ENCODE assay signal across 24 cellular contexts in genomic region chr6:88916615-88917198, GRCh38. TPM values are rescaled to one million over a fixed set of nuclear protein-coding genes. Genes with fewer than 3 reads are reported as not detected.
DNase-seq lines count a peak whose midpoint lies in the region; ATAC-seq and TF ChIP-seq lines count a peak whose summit lies in the region.
"Had no signal": no experiment of that assay in that cellular context is flagged by ENCODE, and none has a peak within 500 bp of the region (broad histone marks: within the 10 kb centered on the region; RNA-seq: fewer than 3 reads in every experiment).

No MANE protein-coding gene starts in this region.

- peaks cover 7% of the 10 kb centered on the region for H3K4me1 ChIP-seq in CD4-positive, CD25-positive, alpha-beta regulatory T cell (ENCODE audit: control insufficient read depth, insufficient read depth, low read length, poor library complexity, severe bottlenecking)
- no peaks in the 10 kb centered on the region; the same call in 1 of the 2 replicates for H3K4me1 ChIP-seq in H9 (ENCODE audit: insufficient read depth, low read length)

- H3K4me1 Mint-ChIP-seq in CD4-positive, CD25-positive, alpha-beta regulatory T cell: peaks cover 38 to 75% (median 62%) of the 10 kb centered on the region in 4 donors
- H3K4me1 Mint-ChIP-seq in T-cell (peaks cover 47 to 52% (median 47%) of the 10 kb centered on the region in 3 donors), H9 (peaks cover 26 to 29% of the 10 kb centered on the region in 2 experiments)

- H3K56ac ChIP-seq in H9 (ENCODE audit: insufficient read length, low read depth, low read length): no peak overlapping the region

- H3K4ac ChIP-seq in H9 (ENCODE audit: low read depth, low read length): no peak overlapping the region

- H3K4me3 Mint-ChIP-seq in CD4-positive, CD25-positive, alpha-beta regulatory T cell: no peak overlapping the region
- H3K4me3 Mint-ChIP-seq in T-cell: no peak overlapping the region
- no peak overlapping the region for H3K4me3 Mint-ChIP-seq in H9
- H3K4me3 Mint-ChIP-seq: activated CD8-positive, alpha-beta memory T cell treated with anti-CD3 and anti-CD28 coated beads, Interleukin-2, amount 10 ng/mL, durations not matched to agents 7 days and 5 days; T-helper 2 cell treated with Interferon-gamma antibody and Interleukin-4, amounts not matched to agents 5 μg/mL and 100 μg/mL, for 36 hours had no signal

- peak overlapping the region in 2 of 3 donors; percentile 23 to 42 for H3K27ac Mint-ChIP-seq in CD4-positive, CD25-positive, alpha-beta regulatory T cell
- H3K27ac Mint-ChIP-seq in T-cell (peak overlapping the region; percentile 0 to 48), H9 (no peak overlapping the region)
- H3K27ac Mint-ChIP-seq: activated CD8-positive, alpha-beta memory T cell treated with anti-CD3 and anti-CD28 coated beads, Interleukin-2, amount 10 ng/mL, durations not matched to agents 7 days and 5 days; T-helper 2 cell treated with Interferon-gamma antibody and Interleukin-4, amounts not matched to agents 5 μg/mL and 100 μg/mL, for 36 hours had no signal

- no peaks in the 10 kb centered on the region for H3K36me3 ChIP-seq in CD4-positive, CD25-positive, alpha-beta regulatory T cell (ENCODE audit: control insufficient read depth, insufficient read depth, low read length)
- H3K36me3 ChIP-seq: brain microvascular endothelial cell had no signal

- no peak overlapping the region for H2BK120ac ChIP-seq in H9 (ENCODE audit: low read depth, low read length, poor library complexity, severe bottlenecking)

- no peaks in the 10 kb centered on the region for H3K23me2 ChIP-seq in H9 (ENCODE audit: insufficient read length, low read depth, low read length, poor library complexity, severe bottlenecking)

- H3K14ac ChIP-seq in H9 (ENCODE audit: insufficient read depth, low read length): no peak overlapping the region

- H4K5ac ChIP-seq in H9 (ENCODE audit: insufficient read length, low read depth, low read length): no peak overlapping the region

- no peak overlapping the region for H2BK15ac ChIP-seq in H9 (ENCODE audit: low read depth, low read length)

- TF ChIP-seq CTCF in H9 (conservative IDR thresholded peaks at IDR 0.05): no peak

- no peak overlapping the region for H3K9ac ChIP-seq in H9 (ENCODE audit: extremely low read depth, insufficient read length, low read length)
- H3K9ac ChIP-seq: SK-N-SH had no signal

- H4K20me1 ChIP-seq in H9 (ENCODE audit: control insufficient read depth, insufficient read depth, insufficient read length): no peaks in the 10 kb centered on the region

- peaks cover 0 to 8% (median 0%) of the 10 kb centered on the region in 7 donors for H3K9me3 Mint-ChIP-seq in CD4-positive, CD25-positive, alpha-beta regulatory T cell
- H3K9me3 Mint-ChIP-seq in T-cell: peaks cover 0 to 8% (median 0%) of the 10 kb centered on the region in 3 donors
- H3K9me3 Mint-ChIP-seq in H9: no peaks in the 10 kb centered on the region

- no peak overlapping the region for H2AFZ ChIP-seq in H9 (ENCODE audit: low read length)

- H4K8ac ChIP-seq in H9 (replicated peaks; ENCODE audit: insufficient read length, low read depth, low read length): no peak overlapping the region

- peak overlapping the region; percentile 29 for H3K27ac ChIP-seq in CD4-positive, CD25-positive, alpha-beta regulatory T cell (ENCODE audit: insufficient read depth, low read length, poor library complexity, severe bottlenecking)
- H3K27ac ChIP-seq in H9 (ENCODE audit: insufficient read length, low read depth, low read length): no peak overlapping the region
- H3K27ac ChIP-seq: brain microvascular endothelial cell had no signal

- no peaks in the 10 kb centered on the region for H3K27me3 Mint-ChIP-seq in CD4-positive, CD25-positive, alpha-beta regulatory T cell
- H3K27me3 Mint-ChIP-seq in T-cell (no peaks in the 10 kb centered on the region), H9 (ENCODE audit: low read depth) (no peaks in the 10 kb centered on the region)
- H3K27me3 Mint-ChIP-seq: activated CD8-positive, alpha-beta memory T cell treated with anti-CD3 and anti-CD28 coated beads, Interleukin-2, amount 10 ng/mL, durations not matched to agents 7 days and 5 days had no signal

- H2AK5ac ChIP-seq in H9 (ENCODE audit: insufficient read length, low read length): no peak overlapping the region

- no peak overlapping the region for H3T11ph ChIP-seq in H9 (ENCODE audit: low read length)

- peak; percentile 48 to 69 for ATAC-seq in CD4-positive, CD25-positive, alpha-beta regulatory T cell (ENCODE audit: low read depth in 2 of 2)
- ATAC-seq in GM18502 (IDR thresholded peaks at IDR 0.05; ENCODE audit: poor library complexity, unreplicated experiment): peak; percentile 46
- ATAC-seq in T-cell (replicated peaks in 1 of 4): no peak
- peak; percentile 96 for ATAC-seq in esophagus mucosa
- ATAC-seq in HG03045 (IDR thresholded peaks at IDR 0.05; ENCODE audit: unreplicated experiment): no peak
- no peak for ATAC-seq in GM18861 (IDR thresholded peaks at IDR 0.05; ENCODE audit: unreplicated experiment)
- ATAC-seq: activated CD8-positive, alpha-beta memory T cell treated with anti-CD3 and anti-CD28 coated beads, Interleukin-2, amount 10 ng/mL, durations not matched to agents 7 days and 5 days had no signal

- DNase-seq in CD4-positive, CD25-positive, alpha-beta regulatory T cell: peak in 1 of 3 donors; percentile 75
- DNase-seq in T-cell (no peak), H9 (no peak)
- DNase-seq in stimulated activated CD4-positive, alpha-beta T cell treated with anti-CD3 and anti-CD28 coated beads, Interleukin-4, amount 100 ng/mL, for 24 hours: no peak
- DNase-seq: activated CD4-positive, CD25-positive, alpha-beta regulatory T cell; activated CD8-positive, alpha-beta memory T cell treated with anti-CD3 and anti-CD28 coated beads, Interleukin-2, amount 10 ng/mL, durations not matched to agents 7 days and 5 days; brain microvascular endothelial cell; DMS53; effector memory CD4-positive, alpha-beta T cell; GF-D8; kidney glomerular epithelial cell; NCI-H1417; NCI-H2107; NCI-H510A; nucleus accumbens; SK-N-SH; small intestine; stimulated activated CD4-positive, alpha-beta T cell treated with anti-CD3 and anti-CD28 coated beads, Interleukin-2, amount 100 ng/mL, for 24 hours; stimulated activated naive CD4-positive, alpha-beta T cell had no signal

- WGBS in H9 (ENCODE audit: extremely low coverage, insufficient read length, low lambda C conversion rate): no CpG with 5 or more reads among the region's 1 CpG

- CTCF ChIA-PET in T-cell (lab: Charles Lee): interaction anchor here in 1 of 2 donors (0.5 kb wide), 1 partner anchor 13 kb away, joined by 4 read pairs; no protein-coding TSS in a partner anchor

- H2BK12ac ChIP-seq in H9 (ENCODE audit: insufficient read length, low read depth, low read length): no peak overlapping the region

- POLR2A ChIA-PET in T-cell (lab: Charles Lee): no interaction called here

- no peak overlapping the region for H2BK20ac ChIP-seq in H9 (ENCODE audit: low read depth, low read length, poor library complexity, severe bottlenecking)

- H3K4me2 ChIP-seq in H9 (ENCODE audit: insufficient read depth, insufficient read length, low read length): no peak overlapping the region
- H3K4me2 ChIP-seq: SK-N-SH had no signal

- peaks cover 3% of the 10 kb centered on the region for H3K79me1 ChIP-seq in H9 (ENCODE audit: insufficient read depth, low read depth, low read length, poor library complexity, severe bottlenecking)

- H2BK5ac ChIP-seq in H9 (ENCODE audit: insufficient read length, low read length): no peak overlapping the region

- H3K23ac ChIP-seq in H9 (ENCODE audit: insufficient read length, low read depth, low read length): no peak overlapping the region

- H3K36me3 Mint-ChIP-seq in CD4-positive, CD25-positive, alpha-beta regulatory T cell: peaks cover 21% of the 10 kb centered on the region
- H3K36me3 Mint-ChIP-seq in T-cell: peaks cover 41% of the 10 kb centered on the region
- H3K36me3 Mint-ChIP-seq in H9 (ENCODE audit: insufficient read depth in 1 of 3, low read depth in 3 of 3): peaks cover 0 to 3% (median 0%) of the 10 kb centered on the region in 3 experiments; a peak in 3 of 7 replicates

- peak overlapping the region; percentile 21 for H3K4me3 ChIP-seq in CD4-positive, CD25-positive, alpha-beta regulatory T cell (ENCODE audit: low read depth, low read length)

- H3K9me3 ChIP-seq in CD4-positive, CD25-positive, alpha-beta regulatory T cell (ENCODE audit: control insufficient read depth in 2 of 2, low read length in 2 of 2): peaks cover 0 to 4% of the 10 kb centered on the region in 2 experiments
- no peaks in the 10 kb centered on the region for H3K9me3 ChIP-seq in H9 (ENCODE audit: control insufficient read depth, low read depth, low read length)
- H3K9me3 ChIP-seq: SK-N-SH had no signal

- no peak overlapping the region for H4K91ac ChIP-seq in H9 (ENCODE audit: insufficient read length, low read depth, low read length)

- H3K27me3 ChIP-seq in CD4-positive, CD25-positive, alpha-beta regulatory T cell (ENCODE audit: control insufficient read depth, insufficient read depth, low read length): no peaks in the 10 kb centered on the region
- no peaks in the 10 kb centered on the region for H3K27me3 ChIP-seq in H9 (ENCODE audit: insufficient read depth, low read length)
- H3K27me3 ChIP-seq: brain microvascular endothelial cell had no signal

- H3K79me2 ChIP-seq in H9 (ENCODE audit: insufficient read depth, low read length): no peaks in the 10 kb centered on the region; the same call in 1 of the 2 replicates

- H3K18ac ChIP-seq in H9 (ENCODE audit: insufficient read length, low read depth, low read length): no peak overlapping the region

RNA-seq across cellular contexts. Expression of gene RNGTT, which starts 46.7 kb away (rescaled TPM):
- 22.0 TPM for total RNA-seq in CD4-positive, CD25-positive, alpha-beta regulatory T cell
- 10 to 100 TPM; 14.8 to 22.5 (median 19.2) TPM for polyA plus RNA-seq in CD4-positive, CD25-positive, alpha-beta regulatory T cell
- total RNA-seq in T-cell (10 to 100 TPM; 16.6 to 22.2 (median 17.5) TPM), esophagus mucosa (8.1 TPM), H9 (2021) (20.5 and 20.8 TPM in 2 replicates)

Comparison
In these comparisons a context has a peak if more than half of its experiments do, and no peak if none do; other contexts are left out.
1. ATAC-seq: peak in CD4-positive, CD25-positive, alpha-beta regulatory T cell (2 of 2), GM18502 (single experiment) and esophagus mucosa (single experiment); none in T-cell (0 of 4), HG03045 (single experiment) and GM18861 (single experiment).
2. H3K27ac Mint-ChIP-seq: peak in CD4-positive, CD25-positive, alpha-beta regulatory T cell (2 of 3) and T-cell (2 of 2); none in H9 (0 of 3).